In the genomic region with DNA sequence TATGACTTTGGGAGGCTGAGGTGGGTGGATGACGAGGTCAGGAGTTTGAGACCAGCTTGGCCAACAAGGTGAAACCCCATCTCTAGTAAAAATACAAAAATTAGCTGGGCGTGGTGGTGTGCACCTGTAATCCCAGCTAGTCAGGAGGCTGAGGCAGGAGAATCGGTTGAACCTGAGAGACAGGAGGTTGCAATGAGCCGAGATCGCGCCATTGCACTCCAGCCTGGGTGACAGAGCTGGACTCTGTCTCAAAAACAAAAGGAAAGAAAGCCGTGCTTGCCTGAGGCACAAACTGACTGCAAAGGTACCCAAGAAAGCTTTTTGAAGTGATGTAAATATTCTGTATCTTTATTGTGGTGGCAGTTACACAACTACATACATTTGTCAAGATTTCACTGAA, we compare ENCODE assay signal across 1 cellular context.
TF ChIP-seq lines count a peak whose summit lies in the region.

No MANE protein-coding gene starts in this region.

TF ChIP-seq in K562, 482 proteins besides CTCF, POLR2A, EP300 and RAD21:
- TF ChIP-seq, protein P1, sequence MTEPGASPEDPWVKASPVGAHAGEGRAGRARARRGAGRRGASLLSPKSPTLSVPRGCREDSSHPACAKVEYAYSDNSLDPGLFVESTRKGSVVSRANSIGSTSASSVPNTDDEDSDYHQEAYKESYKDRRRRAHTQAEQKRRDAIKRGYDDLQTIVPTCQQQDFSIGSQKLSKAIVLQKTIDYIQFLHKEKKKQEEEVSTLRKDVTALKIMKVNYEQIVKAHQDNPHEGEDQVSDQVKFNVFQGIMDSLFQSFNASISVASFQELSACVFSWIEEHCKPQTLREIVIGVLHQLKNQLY (CRISPR knock-in tag; conservative IDR thresholded peaks at IDR 0.05), result peak in 1 of 2 experiments; percentile 44; a peak in 1 of 4 replicates
- TF ChIP-seq, protein P2, sequence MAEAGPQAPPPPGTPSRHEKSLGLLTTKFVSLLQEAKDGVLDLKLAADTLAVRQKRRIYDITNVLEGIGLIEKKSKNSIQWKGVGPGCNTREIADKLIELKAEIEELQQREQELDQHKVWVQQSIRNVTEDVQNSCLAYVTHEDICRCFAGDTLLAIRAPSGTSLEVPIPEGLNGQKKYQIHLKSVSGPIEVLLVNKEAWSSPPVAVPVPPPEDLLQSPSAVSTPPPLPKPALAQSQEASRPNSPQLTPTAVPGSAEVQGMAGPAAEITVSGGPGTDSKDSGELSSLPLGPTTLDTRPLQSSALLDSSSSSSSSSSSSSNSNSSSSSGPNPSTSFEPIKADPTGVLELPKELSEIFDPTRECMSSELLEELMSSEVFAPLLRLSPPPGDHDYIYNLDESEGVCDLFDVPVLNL (CRISPR knock-in tag; IDR thresholded peaks at IDR 0.05; ENCODE audit: low read depth), result peak; percentile 81; the same call in 1 of the 2 replicates
- TF ChIP-seq, protein P3, sequence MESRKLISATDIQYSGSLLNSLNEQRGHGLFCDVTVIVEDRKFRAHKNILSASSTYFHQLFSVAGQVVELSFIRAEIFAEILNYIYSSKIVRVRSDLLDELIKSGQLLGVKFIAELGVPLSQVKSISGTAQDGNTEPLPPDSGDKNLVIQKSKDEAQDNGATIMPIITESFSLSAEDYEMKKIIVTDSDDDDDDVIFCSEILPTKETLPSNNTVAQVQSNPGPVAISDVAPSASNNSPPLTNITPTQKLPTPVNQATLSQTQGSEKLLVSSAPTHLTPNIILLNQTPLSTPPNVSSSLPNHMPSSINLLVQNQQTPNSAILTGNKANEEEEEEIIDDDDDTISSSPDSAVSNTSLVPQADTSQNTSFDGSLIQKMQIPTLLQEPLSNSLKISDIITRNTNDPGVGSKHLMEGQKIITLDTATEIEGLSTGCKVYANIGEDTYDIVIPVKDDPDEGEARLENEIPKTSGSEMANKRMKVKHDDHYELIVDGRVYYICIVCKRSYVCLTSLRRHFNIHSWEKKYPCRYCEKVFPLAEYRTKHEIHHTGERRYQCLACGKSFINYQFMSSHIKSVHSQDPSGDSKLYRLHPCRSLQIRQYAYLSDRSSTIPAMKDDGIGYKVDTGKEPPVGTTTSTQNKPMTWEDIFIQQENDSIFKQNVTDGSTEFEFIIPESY (CRISPR knock-in tag; IDR thresholded peaks at IDR 0.05), result peak; percentile 74; the same call in 1 of the 2 replicates
